In genomic region chr16:1407749-1408148, GRCh38 we compare ENCODE assay signal across 8 cellular contexts. TPM values are rescaled to one million over a fixed set of nuclear protein-coding genes. Genes with fewer than 3 reads are reported as not detected.
A peak's percentile ranks its signal among the peaks of the same experiment; 100 is the strongest.
DNase-seq lines count a peak whose midpoint lies in the region; ATAC-seq and TF ChIP-seq lines count a peak whose summit lies in the region.

No MANE protein-coding gene starts in this region.

- no peaks in the 10 kb centered on the region for H3K9me2 ChIP-seq in PC-3 (replicated peaks; ENCODE audit: low read length)

- ATAC-seq in GM21381 (IDR thresholded peaks at IDR 0.05; ENCODE audit: unreplicated experiment) (peak; percentile 12), PC-3 (peak; percentile 39; the same call in 1 of the 2 replicates), HG02870 (IDR thresholded peaks at IDR 0.05; ENCODE audit: unreplicated experiment) (no peak)

- TF ChIP-seq CTCF in PC-3 (conservative IDR thresholded peaks at IDR 0.05; ENCODE audit: low read depth, low read length) (no peak), foreskin fibroblast (IDR thresholded peaks at IDR 0.05; ENCODE audit: low read depth, low read length) (no peak)

- H3F3A ChIP-seq in PC-3 (ENCODE audit: low read length, unreplicated experiment), result no peaks in the 10 kb centered on the region

- intact Hi-C loops in PC-3 (cut with micrococcal nuclease), result no loop called here

- H3K4me2 ChIP-seq in PC-3 (ENCODE audit: low read length), result peak overlapping the region; percentile 93

- DNase-seq in PC-3 (no peak), foreskin fibroblast (peak; percentile 23 to 65), SIG-M5 (lab: John Stamatoyannopoulos, UW) (no peak), DMS153 treated with DMSO at 0.1 percent for 48 hours (lab: John Stamatoyannopoulos, UW; ENCODE audit: unreplicated experiment) (no peak), C1 segment of cervical spinal cord (lab: John Stamatoyannopoulos, UW) (no peak)

- no TSS peak for BruUV-seq in PC-3 (replicated peaks; lab: Mats Ljungman, UMichigan)

- H3K36me3 ChIP-seq in PC-3 (ENCODE audit: low read depth, low read length) (no peaks in the 10 kb centered on the region), skeletal muscle tissue (ENCODE audit: control insufficient read depth in 3 of 3, insufficient read depth in 3 of 3, low read length in 3 of 3) (peaks cover 7 to 17% (median 13%) of the 10 kb centered on the region in 3 donors)

- POLR2A ChIA-PET in PC-3 (lab: Charles Lee; ENCODE audit: unreplicated experiment), result interaction anchor here (0.5 to 0.8 kb wide), 2 partner anchors 28 to 57 kb away, joined by 3 read pairs; no protein-coding TSS in a partner anchor

- no peaks in the 10 kb centered on the region for H3K27me3 ChIP-seq in PC-3 (ENCODE audit: low read length)
- no peaks in the 10 kb centered on the region for H3K27me3 ChIP-seq in skeletal muscle tissue (ENCODE audit: control insufficient read depth in 3 of 3, insufficient read depth in 3 of 3, low read length in 3 of 3)

- H3K4me3 ChIP-seq in PC-3 (ENCODE audit: low read length), result peak overlapping the region; percentile 78; the same call in 1 of the 2 replicates
- H3K4me3 ChIP-seq in foreskin fibroblast (ENCODE audit: low read depth in 1 of 2, low read length in 2 of 2), result peak overlapping the region; percentile 21 to 52
- peak overlapping the region; percentile 10 to 54 (median 29) for H3K4me3 ChIP-seq in skeletal muscle tissue (ENCODE audit: low read length in 3 of 3)

- H3K9ac ChIP-seq in PC-3 (ENCODE audit: low read length), result peak overlapping the region; percentile 31; the same call in 1 of the 2 replicates
- peak overlapping the region in 2 of 3 donors; percentile 23 to 64 for H3K9ac ChIP-seq in skeletal muscle tissue (ENCODE audit: low read depth in 1 of 3, low read length in 3 of 3)

- H3K4me1 ChIP-seq in PC-3 (ENCODE audit: insufficient read depth, low read length) (no peaks in the 10 kb centered on the region), skeletal muscle tissue (ENCODE audit: control insufficient read depth in 3 of 3, insufficient read depth in 3 of 3, low read length in 3 of 3) (peaks cover 9 to 13% (median 9%) of the 10 kb centered on the region in 3 donors)

- no peaks in the 10 kb centered on the region for H4K20me1 ChIP-seq in PC-3 (ENCODE audit: low read length)

- CTCF ChIA-PET in PC-3 (lab: Charles Lee), result no interaction called here

- H3K27ac ChIP-seq in PC-3 (ENCODE audit: low read length) (no peak overlapping the region), skeletal muscle tissue (ENCODE audit: low read depth, low read length) (no peak overlapping the region)

- 0 out of 2 replicates have a peak, but pooled peaks cover 3% of the 10 kb centered on the region for H3K79me2 ChIP-seq in PC-3 (ENCODE audit: low read length)

- peak overlapping the region; percentile 92 for H2AFZ ChIP-seq in PC-3 (ENCODE audit: low read length)

- no peaks in the 10 kb centered on the region for H3K9me3 ChIP-seq in PC-3 (ENCODE audit: low read length)
- H3K9me3 ChIP-seq in skeletal muscle tissue (ENCODE audit: control insufficient read depth in 3 of 3, low read length in 3 of 3), result no peaks in the 10 kb centered on the region

RNA-seq across cellular contexts. Expression of gene UNKL, which starts 6.8 kb away (rescaled TPM):
- total RNA-seq in PC-3 (2014; rRNA removed), result 18.8 and 33.9 TPM in 2 replicates
- 3.7 TPM for total RNA-seq in skeletal muscle tissue

RNA-seq across cellular contexts. Expression of gene UQCC4, which starts 12.8 kb away (rescaled TPM):
- total RNA-seq in PC-3 (2014; rRNA removed), result 27.0 and 33.2 TPM in 2 replicates
- total RNA-seq in skeletal muscle tissue, result 10.4 TPM

RNA-seq across cellular contexts. Expression of gene PERCC1, which starts 23.1 kb away (rescaled TPM):
- not detected in 2 replicates for total RNA-seq in PC-3 (2014; rRNA removed)
- total RNA-seq in skeletal muscle tissue, result not detected

RNA-seq across cellular contexts. Expression of gene CCDC154, which starts 36.6 kb away (rescaled TPM):
- not detected in 2 replicates for total RNA-seq in PC-3 (2014; rRNA removed)
- total RNA-seq in skeletal muscle tissue, result under 0.01 TPM

RNA-seq across cellular contexts. Expression of gene GNPTG, which starts 56.0 kb away (rescaled TPM):
- total RNA-seq in PC-3 (2014; rRNA removed), result 36.0 and 36.3 TPM in 2 replicates
- 18.3 TPM for total RNA-seq in skeletal muscle tissue

Comparison
In these comparisons a context has a peak if more than half of its experiments do, and no peak if none do; other contexts are left out.
1. DNase-seq: peak in foreskin fibroblast (2 of 2); none in PC-3 (single experiment), SIG-M5 (single experiment), DMS153 treated with DMSO at 0.1 percent for 48 hours (single experiment) and C1 segment of cervical spinal cord (0 of 14).
2. Peak in every context shown above with its lines, with median percentiles within 50 percentile points of each other: H3K4me3 ChIP-seq.